In the genomic region with DNA sequence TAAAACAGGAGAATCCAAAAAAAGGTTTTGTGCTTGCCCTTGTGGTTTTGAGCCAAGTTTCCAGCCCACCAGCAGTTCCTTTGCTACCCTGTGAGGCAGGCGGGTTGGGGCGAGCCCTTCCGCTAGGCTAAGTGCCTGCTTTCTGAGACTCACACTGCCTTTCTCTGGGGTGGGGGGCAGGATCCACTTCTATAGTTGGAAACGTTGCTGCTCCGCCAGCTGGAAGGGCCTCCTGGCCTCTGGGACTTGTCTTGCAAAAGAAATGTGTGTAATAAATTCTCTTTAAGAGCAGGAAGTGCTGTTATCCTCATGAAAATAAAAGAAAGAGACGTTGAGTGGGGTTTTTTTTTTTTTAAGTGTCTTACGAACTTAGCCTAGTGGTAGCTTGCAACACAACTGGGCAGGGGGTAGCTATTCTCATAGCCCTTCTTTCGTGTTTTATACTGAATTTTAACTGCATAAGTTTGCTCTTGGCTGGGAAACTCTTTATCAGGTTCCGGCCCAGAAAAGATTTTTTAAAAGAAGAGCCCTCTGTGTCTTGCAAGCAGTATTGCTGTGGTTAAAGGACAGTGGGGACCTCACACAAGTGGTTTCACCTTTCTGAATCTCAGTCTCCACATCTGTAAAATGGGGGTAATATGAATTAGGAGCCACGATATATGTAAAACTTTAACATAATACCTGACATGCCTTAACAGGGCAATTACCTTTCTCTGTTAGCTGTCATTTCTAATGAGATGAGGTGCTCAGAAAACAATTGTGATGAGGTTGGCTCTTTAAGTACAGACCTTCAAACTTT, we compare ENCODE assay signal across 10 cellular contexts. TPM values are rescaled to one million over a fixed set of nuclear protein-coding genes. Genes with fewer than 3 reads are reported as not detected.
DNase-seq lines count a peak whose midpoint lies in the region; ATAC-seq, FAIRE-seq and TF ChIP-seq lines count a peak whose summit lies in the region.
"Had no signal": no experiment of that assay in that cellular context is flagged by ENCODE, and none has a peak within 500 bp of the region (broad histone marks: within the 10 kb centered on the region; RNA-seq: fewer than 3 reads in every experiment).

No MANE protein-coding gene starts in this region.

- no peak for ATAC-seq in activated T-helper 17 cell treated with anti-CD3 and anti-CD28 coated beads, Interleukin-2, amount 50 U/mL, for 72 hours (replicated peaks)
- peak; percentile 36 for ATAC-seq in mucosa of descending colon

- TF ChIP-seq CTCF in mucosa of descending colon (IDR thresholded peaks at IDR 0.05) = no peak

- H3K36me3 Mint-ChIP-seq in activated T-helper 17 cell treated with anti-CD3 and anti-CD28 coated beads, Interleukin-2, amount 50 U/mL, for 72 hours (ENCODE audit: low read depth) = peaks cover 75% of the 10 kb centered on the region

- H3K27me3 ChIP-seq in BLaER1 treated with 17β-estradiol and CSF1 and Interleukin-3, amounts not matched to agents 10 nM and 100 nM = no peaks in the 10 kb centered on the region
- H3K27me3 ChIP-seq: suprapubic skin had no signal

- DNase-seq in KBM-7 (peak; percentile 56), mucosa of descending colon (peak in 2 of 3 donors; percentile 19 to 44), RCC 7860 (ENCODE audit: low spot score) (no peak), GM19240 (ENCODE audit: insufficient read length, low spot score) (no peak), NCI-H345 (lab: John Stamatoyannopoulos, UW) (no peak), foreskin melanocyte (no peak)
- DNase-seq: occipital lobe had no signal

- no peaks in the 10 kb centered on the region for H3K9me3 Mint-ChIP-seq in activated T-helper 17 cell treated with anti-CD3 and anti-CD28 coated beads, Interleukin-2, amount 50 U/mL, for 72 hours

- intact Hi-C loops in mucosa of descending colon (cut with DNase I, micrococcal nuclease) = no loop called here

- peaks cover 92 to 100% (median 100%) of the 10 kb centered on the region in 10 experiments for H3K4me1 ChIP-seq in BLaER1 treated with 17β-estradiol and CSF1 and Interleukin-3, amounts not matched to agents 10 nM and 100 nM
- H3K4me1 ChIP-seq in mucosa of descending colon (ENCODE audit: low read depth) = no peaks in the 10 kb centered on the region

- H3K27ac Mint-ChIP-seq in activated T-helper 17 cell treated with anti-CD3 and anti-CD28 coated beads, Interleukin-2, amount 50 U/mL, for 72 hours = peak overlapping the region; percentile 99

- H3K36me3 ChIP-seq in BLaER1 treated with 17β-estradiol and CSF1 and Interleukin-3, amounts not matched to agents 10 nM and 100 nM = peaks cover 0 to 54% (median 37%) of the 10 kb centered on the region in 11 experiments; a peak in 16 of 22 replicates
- H3K36me3 ChIP-seq in mucosa of descending colon (ENCODE audit: low read depth) = no peaks in the 10 kb centered on the region

- H3K4me3 Mint-ChIP-seq in activated T-helper 17 cell treated with anti-CD3 and anti-CD28 coated beads, Interleukin-2, amount 50 U/mL, for 72 hours = peak overlapping the region; percentile 95

- peak overlapping the region; percentile 82 to 98 (median 91) for H3K4me2 ChIP-seq in BLaER1 treated with 17β-estradiol and CSF1 and Interleukin-3, amounts not matched to agents 10 nM and 100 nM

- in situ Hi-C loops in KBM-7 (cut with MboI; ENCODE audit: low pct_unique_long_range_greater_than_20kb, low sequenced_read_pairs) = no loop called here

- H3K4me3 ChIP-seq in BLaER1 treated with 17β-estradiol and CSF1 and Interleukin-3, amounts not matched to agents 10 nM and 100 nM = peak overlapping the region in 9 of 10 experiments; percentile 8 to 55 (median 41); a peak in 14 of 20 replicates
- H3K4me3 ChIP-seq in mucosa of descending colon = no peak overlapping the region
- H3K4me3 ChIP-seq: suprapubic skin had no signal

- no peaks in the 10 kb centered on the region for H3K9me3 ChIP-seq in BLaER1 treated with 17β-estradiol and CSF1 and Interleukin-3, amounts not matched to agents 10 nM and 100 nM (replicated peaks in 1 of 11)
- no peaks in the 10 kb centered on the region for H3K9me3 ChIP-seq in mucosa of descending colon
- H3K9me3 ChIP-seq: suprapubic skin had no signal

- peak overlapping the region; percentile 51 to 91 (median 70); a peak in 20 of 22 replicates for H3K9ac ChIP-seq in BLaER1 treated with 17β-estradiol and CSF1 and Interleukin-3, amounts not matched to agents 10 nM and 100 nM

- H3K27me3 Mint-ChIP-seq in activated T-helper 17 cell treated with anti-CD3 and anti-CD28 coated beads, Interleukin-2, amount 50 U/mL, for 72 hours = no peaks in the 10 kb centered on the region

- H3K27ac ChIP-seq in BLaER1 treated with 17β-estradiol and CSF1 and Interleukin-3, amounts not matched to agents 10 nM and 100 nM = peak overlapping the region; percentile 8 to 99 (median 82); a peak in 21 of 22 replicates
- H3K27ac ChIP-seq: suprapubic skin had no signal

- H4K20me1 ChIP-seq in BLaER1 treated with 17β-estradiol and CSF1 and Interleukin-3, amounts not matched to agents 10 nM and 100 nM = peaks cover 0 to 94% (median 9%) of the 10 kb centered on the region in 11 experiments; a peak in 9 of 22 replicates

- FAIRE-seq in RCC 7860 (lab: Jason Lieb, UNC) = no peak

- H3K4me1 Mint-ChIP-seq in activated T-helper 17 cell treated with anti-CD3 and anti-CD28 coated beads, Interleukin-2, amount 50 U/mL, for 72 hours = peaks cover 22% of the 10 kb centered on the region

RNA-seq across cellular contexts. Expression of gene JADE2, which starts 19.8 kb away (rescaled TPM):
- total RNA-seq in activated T-helper 17 cell treated with anti-CD3 and anti-CD28 coated beads, Interleukin-2, amount 50 U/mL, for 72 hours = 10 to 100 TPM; 75.3 to 93.3 TPM
- 10 to 100 TPM; 31.9 to 69.9 (median 36.2) TPM for total RNA-seq in mucosa of descending colon

Comparison
In these comparisons a context has a peak if more than half of its experiments do, and no peak if none do; other contexts are left out.
1. DNase-seq: peak in KBM-7 (single experiment) and mucosa of descending colon (2 of 3); none in RCC 7860 (single experiment), GM19240 (single experiment), NCI-H345 (single experiment) and foreskin melanocyte (single experiment).